8 cellular contexts compared by ENCODE assay signal in the genomic region with DNA sequence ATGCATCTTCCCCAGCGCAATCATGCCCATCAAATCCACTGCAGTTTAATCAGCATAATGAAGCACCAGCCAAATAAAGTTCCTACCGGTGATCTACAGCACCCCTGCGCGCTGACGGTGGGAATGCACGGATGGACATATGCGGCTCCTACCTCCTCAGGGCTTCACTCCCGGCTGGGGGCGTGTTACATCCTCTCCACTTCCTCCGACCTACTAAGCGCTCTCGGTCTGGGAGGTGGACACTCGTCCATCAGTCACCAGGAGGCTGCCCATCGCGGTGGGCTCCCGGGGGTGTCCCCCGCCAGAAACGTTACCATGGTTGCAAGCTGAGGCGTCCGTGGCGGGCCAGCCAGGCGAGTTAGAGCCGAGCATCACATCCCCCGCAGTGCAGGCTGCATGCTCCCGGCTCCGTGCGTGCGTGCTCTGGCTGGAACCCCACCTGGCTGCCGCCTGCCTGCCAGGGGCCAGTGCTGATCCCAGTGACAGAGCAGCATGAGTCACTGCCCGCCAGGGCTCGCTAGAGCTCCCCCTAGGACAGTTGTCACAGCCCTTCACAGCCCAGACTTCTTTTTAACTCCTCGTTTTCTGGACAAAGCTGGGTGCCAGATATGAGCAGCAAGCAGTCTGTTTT.
DNase-seq lines count a peak whose midpoint lies in the region; ATAC-seq and TF ChIP-seq lines count a peak whose summit lies in the region.

No MANE protein-coding gene starts in this region.

- no peak for DNase-seq in AG04450 (ENCODE audit: low read depth, low spot score)
- DNase-seq in HT-29 (ENCODE audit: low spot score) = peak; percentile 75
- peak; percentile 69 for DNase-seq in left cardiac atrium
- peak; percentile 58 for DNase-seq in progenitor cell of endocrine pancreas (ENCODE audit: low spot score, unreplicated experiment)
- no peak for DNase-seq in NCI-H2081 treated with DMSO at 0.1 percent for 48 hours (lab: John Stamatoyannopoulos, UW)
- no peak for DNase-seq in NOMO-1 (lab: John Stamatoyannopoulos, UW; ENCODE audit: unreplicated experiment in 2 of 2)

- no peak overlapping the region for H3K27ac ChIP-seq in AG04450 (ENCODE audit: low read depth, low read length)

- intact Hi-C loops in left cardiac atrium (cut with DNase I) = no loop called here

- POLR2A ChIA-PET in AG04450 (lab: Yijun Ruan, JAX) = interaction anchor here (0.5 kb wide), 1 partner anchor 169 kb away, joined by 10 read pairs; no protein-coding TSS in a partner anchor

- peaks cover 28% of the 10 kb centered on the region for H3K27me3 Mint-ChIP-seq in progenitor cell of endocrine pancreas

- H3K36me3 Mint-ChIP-seq in progenitor cell of endocrine pancreas (ENCODE audit: insufficient read depth) = peaks cover 5% of the 10 kb centered on the region

- H3K9me3 Mint-ChIP-seq in progenitor cell of endocrine pancreas (ENCODE audit: low read depth) = peaks cover 8% of the 10 kb centered on the region

- CTCF ChIA-PET in AG04450 (lab: Charles Lee) = interaction anchor here (0.5 to 7.7 kb wide), 2 partner anchors 23 to 103 kb away, joined by 6 to 60 read pairs; no protein-coding TSS in a partner anchor

- H3K9me3 ChIP-seq in AG04450 (ENCODE audit: control insufficient read depth, insufficient read depth, low read length) = no peaks in the 10 kb centered on the region

- H3K27ac Mint-ChIP-seq in progenitor cell of endocrine pancreas = peak overlapping the region; percentile 62

- ATAC-seq in left cardiac atrium (peak; percentile 89 to 91), HG03457 (IDR thresholded peaks at IDR 0.05; ENCODE audit: unreplicated experiment) (no peak)

- TF ChIP-seq CTCF in AG04450 (IDR thresholded peaks at IDR 0.05; ENCODE audit: low read depth, low read length) (peak; percentile 27; the same call in 1 of the 2 replicates), WI38 (IDR thresholded peaks at IDR 0.05; ENCODE audit: low read depth, low read length) (peak; percentile 19; the same call in 1 of the 2 replicates), progenitor cell of endocrine pancreas (IDR thresholded peaks at IDR 0.05; ENCODE audit: unreplicated experiment) (peak; percentile 71)

- H3K4me1 Mint-ChIP-seq in progenitor cell of endocrine pancreas (ENCODE audit: low read depth) = peaks cover 21% of the 10 kb centered on the region

- H3K4me3 ChIP-seq in AG04450 (ENCODE audit: low read depth, low read length) = peak overlapping the region; percentile 60
- H3K4me3 ChIP-seq in WI38 (ENCODE audit: low read depth, low read length) = peak overlapping the region; percentile 20; the same call in 1 of the 2 replicates

- H3K4me3 Mint-ChIP-seq in progenitor cell of endocrine pancreas (ENCODE audit: low read depth) = peak overlapping the region; percentile 66

- no peaks in the 10 kb centered on the region for H3K27me3 ChIP-seq in AG04450 (ENCODE audit: control insufficient read depth, insufficient read depth, low read length)

Comparison
In these comparisons a context has a peak if more than half of its experiments do, and no peak if none do; other contexts are left out.
1. DNase-seq: peak in HT-29 (single experiment), left cardiac atrium (single experiment) and progenitor cell of endocrine pancreas (single experiment); none in AG04450 (single experiment), NCI-H2081 treated with DMSO at 0.1 percent for 48 hours (single experiment) and NOMO-1 (0 of 2).
2. CTCF ChIP-seq: peak in every context shown above with its lines; median percentile 71 in progenitor cell of endocrine pancreas; 27 in AG04450; 19 in WI38.